ENCODE assay signal across 1 cellular context in genomic region chr7:75969704-75970498, GRCh38.
TF ChIP-seq lines count a peak whose summit lies in the region.

No MANE protein-coding gene starts in this region.

TF ChIP-seq in K562, 482 proteins besides CTCF, POLR2A, EP300 and RAD21 (continued from another document):
- TF ChIP-seq JUN (IDR thresholded peaks at IDR 0.05; ENCODE audit: borderline replicate concordance, low read depth, low read length) (peak; percentile 62; the same call in 1 of the 2 replicates), JUN (CRISPR knock-in tag; IDR thresholded peaks at IDR 0.05; ENCODE audit: borderline replicate concordance) (no peak), MGA (IDR thresholded peaks at IDR 0.05) (no peak), HDAC2 (IDR thresholded peaks at IDR 0.05) (no peak), OTX1 (CRISPR knock-in tag; IDR thresholded peaks at IDR 0.05) (0 out of 2 replicates have a peak, but pooled peaks have one; percentile 18), NR3C1 (CRISPR knock-in tag; IDR thresholded peaks at IDR 0.05) (no peak), ZFP91 (CRISPR knock-in tag; IDR thresholded peaks at IDR 0.05) (no peak), YBX1 (IDR thresholded peaks at IDR 0.05) (no peak), EP400 (IDR thresholded peaks at IDR 0.05) (no peak), L3MBTL2 (IDR thresholded peaks at IDR 0.05) (no peak), ZFX (CRISPR knock-in tag; IDR thresholded peaks at IDR 0.05) (peak; percentile 61), ZNF316 (IDR thresholded peaks at IDR 0.05) (no peak)
- TF ChIP-seq, protein P1, sequence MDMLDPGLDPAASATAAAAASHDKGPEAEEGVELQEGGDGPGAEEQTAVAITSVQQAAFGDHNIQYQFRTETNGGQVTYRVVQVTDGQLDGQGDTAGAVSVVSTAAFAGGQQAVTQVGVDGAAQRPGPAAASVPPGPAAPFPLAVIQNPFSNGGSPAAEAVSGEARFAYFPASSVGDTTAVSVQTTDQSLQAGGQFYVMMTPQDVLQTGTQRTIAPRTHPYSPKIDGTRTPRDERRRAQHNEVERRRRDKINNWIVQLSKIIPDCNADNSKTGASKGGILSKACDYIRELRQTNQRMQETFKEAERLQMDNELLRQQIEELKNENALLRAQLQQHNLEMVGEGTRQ (CRISPR knock-in tag; IDR thresholded peaks at IDR 0.05) = peak; percentile 69
- TF ChIP-seq, protein P2, sequence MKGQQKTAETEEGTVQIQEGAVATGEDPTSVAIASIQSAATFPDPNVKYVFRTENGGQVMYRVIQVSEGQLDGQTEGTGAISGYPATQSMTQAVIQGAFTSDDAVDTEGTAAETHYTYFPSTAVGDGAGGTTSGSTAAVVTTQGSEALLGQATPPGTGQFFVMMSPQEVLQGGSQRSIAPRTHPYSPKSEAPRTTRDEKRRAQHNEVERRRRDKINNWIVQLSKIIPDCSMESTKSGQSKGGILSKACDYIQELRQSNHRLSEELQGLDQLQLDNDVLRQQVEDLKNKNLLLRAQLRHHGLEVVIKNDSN (CRISPR knock-in tag; IDR thresholded peaks at IDR 0.05) = peak; percentile 68
- TF ChIP-seq, protein P3, sequence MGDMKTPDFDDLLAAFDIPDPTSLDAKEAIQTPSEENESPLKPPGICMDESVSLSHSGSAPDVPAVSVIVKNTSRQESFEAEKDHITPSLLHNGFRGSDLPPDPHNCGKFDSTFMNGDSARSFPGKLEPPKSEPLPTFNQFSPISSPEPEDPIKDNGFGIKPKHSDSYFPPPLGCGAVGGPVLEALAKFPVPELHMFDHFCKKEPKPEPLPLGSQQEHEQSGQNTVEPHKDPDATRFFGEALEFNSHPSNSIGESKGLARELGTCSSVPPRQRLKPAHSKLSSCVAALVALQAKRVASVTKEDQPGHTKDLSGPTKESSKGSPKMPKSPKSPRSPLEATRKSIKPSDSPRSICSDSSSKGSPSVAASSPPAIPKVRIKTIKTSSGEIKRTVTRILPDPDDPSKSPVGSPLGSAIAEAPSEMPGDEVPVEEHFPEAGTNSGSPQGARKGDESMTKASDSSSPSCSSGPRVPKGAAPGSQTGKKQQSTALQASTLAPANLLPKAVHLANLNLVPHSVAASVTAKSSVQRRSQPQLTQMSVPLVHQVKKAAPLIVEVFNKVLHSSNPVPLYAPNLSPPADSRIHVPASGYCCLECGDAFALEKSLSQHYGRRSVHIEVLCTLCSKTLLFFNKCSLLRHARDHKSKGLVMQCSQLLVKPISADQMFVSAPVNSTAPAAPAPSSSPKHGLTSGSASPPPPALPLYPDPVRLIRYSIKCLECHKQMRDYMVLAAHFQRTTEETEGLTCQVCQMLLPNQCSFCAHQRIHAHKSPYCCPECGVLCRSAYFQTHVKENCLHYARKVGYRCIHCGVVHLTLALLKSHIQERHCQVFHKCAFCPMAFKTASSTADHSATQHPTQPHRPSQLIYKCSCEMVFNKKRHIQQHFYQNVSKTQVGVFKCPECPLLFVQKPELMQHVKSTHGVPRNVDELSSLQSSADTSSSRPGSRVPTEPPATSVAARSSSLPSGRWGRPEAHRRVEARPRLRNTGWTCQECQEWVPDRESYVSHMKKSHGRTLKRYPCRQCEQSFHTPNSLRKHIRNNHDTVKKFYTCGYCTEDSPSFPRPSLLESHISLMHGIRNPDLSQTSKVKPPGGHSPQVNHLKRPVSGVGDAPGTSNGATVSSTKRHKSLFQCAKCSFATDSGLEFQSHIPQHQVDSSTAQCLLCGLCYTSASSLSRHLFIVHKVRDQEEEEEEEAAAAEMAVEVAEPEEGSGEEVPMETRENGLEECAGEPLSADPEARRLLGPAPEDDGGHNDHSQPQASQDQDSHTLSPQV (IDR thresholded peaks at IDR 0.05) = no peak
